In genomic region chr13:79541426-79542049, GRCh38 we compare ENCODE assay signal across 8 cellular contexts.
A peak's percentile ranks its signal among the peaks of the same experiment; 100 is the strongest.
DNase-seq lines count a peak whose midpoint lies in the region; ATAC-seq and TF ChIP-seq lines count a peak whose summit lies in the region.

No MANE protein-coding gene starts in this region.

- H3K27ac ChIP-seq in DND-41 (ENCODE audit: low read length), result no peak overlapping the region
- no peak overlapping the region for H3K27ac ChIP-seq in effector memory CD4-positive, alpha-beta T cell (ENCODE audit: insufficient read depth, low read length, poor library complexity, severe bottlenecking)

- peak; percentile 83 for TF ChIP-seq CTCF in DND-41 (IDR thresholded peaks at IDR 0.05; ENCODE audit: borderline replicate concordance, extremely low read depth, low read length, poor library complexity, severe bottlenecking)
- TF ChIP-seq CTCF in GM20000 (IDR thresholded peaks at IDR 0.05; ENCODE audit: extremely low read depth, missing control alignments), result peak; percentile 55
- TF ChIP-seq CTCF in fibroblast of villous mesenchyme (IDR thresholded peaks at IDR 0.05; ENCODE audit: insufficient read depth, low read depth, low read length), result peak; percentile 69

- no peak for DNase-seq in DND-41
- peak; percentile 24 for DNase-seq in GM20000 (ENCODE audit: low spot score)
- DNase-seq in LHCN-M2 (ENCODE audit: low read depth), result peak; percentile 68
- peak; percentile 36 for DNase-seq in SKM-1 (lab: John Stamatoyannopoulos, UW; ENCODE audit: unreplicated experiment)
- peak; percentile 78 for DNase-seq in fibroblast of villous mesenchyme (ENCODE audit: low read depth)
- peak; percentile 83 for DNase-seq in putamen (ENCODE audit: low spot score)
- no peak for DNase-seq in effector memory CD4-positive, alpha-beta T cell
- DNase-seq in occipital lobe (lab: John Stamatoyannopoulos, UW), result no peak

- H3K79me2 ChIP-seq in DND-41 (ENCODE audit: insufficient read depth, low read length), result peaks cover 39% of the 10 kb centered on the region

- H3K9me3 ChIP-seq in DND-41 (ENCODE audit: insufficient read depth, low read length, severe bottlenecking), result no peaks in the 10 kb centered on the region
- no peaks in the 10 kb centered on the region for H3K9me3 ChIP-seq in effector memory CD4-positive, alpha-beta T cell (ENCODE audit: control insufficient read depth, low read length)

- H3K4me1 ChIP-seq in DND-41 (ENCODE audit: insufficient read depth, low read length), result peaks cover 3% of the 10 kb centered on the region; the same call in 1 of the 2 replicates
- H3K4me1 ChIP-seq in effector memory CD4-positive, alpha-beta T cell (ENCODE audit: control insufficient read depth, insufficient read depth, low read length, poor library complexity, severe bottlenecking), result no peaks in the 10 kb centered on the region

- H3K36me3 ChIP-seq in DND-41 (ENCODE audit: insufficient read depth, low read length), result peaks cover 71% of the 10 kb centered on the region
- no peaks in the 10 kb centered on the region for H3K36me3 ChIP-seq in effector memory CD4-positive, alpha-beta T cell (ENCODE audit: control insufficient read depth, insufficient read depth, low read length)

- H3K4me3 ChIP-seq in DND-41 (ENCODE audit: low read depth in 1 of 2, low read length in 2 of 2), result no peak overlapping the region
- H3K4me3 ChIP-seq in fibroblast of villous mesenchyme (ENCODE audit: low read depth, low read length), result no peak overlapping the region
- no peak overlapping the region for H3K4me3 ChIP-seq in effector memory CD4-positive, alpha-beta T cell (ENCODE audit: insufficient read depth, low read depth, low read length, poor library complexity, severe bottlenecking)

- no peak overlapping the region for H3K4me2 ChIP-seq in DND-41 (ENCODE audit: insufficient read depth, low read length)

- H3K9ac ChIP-seq in DND-41 (ENCODE audit: low read depth, low read length), result no peak overlapping the region

- ATAC-seq in DND-41 (ENCODE audit: insufficient read depth, low read depth), result peak; percentile 67

- no peaks in the 10 kb centered on the region for H3K27me3 ChIP-seq in DND-41 (ENCODE audit: insufficient read depth, low read length, poor library complexity)
- no peaks in the 10 kb centered on the region for H3K27me3 ChIP-seq in effector memory CD4-positive, alpha-beta T cell (replicated peaks; ENCODE audit: control insufficient read depth, insufficient read depth, low read length, poor library complexity, severe bottlenecking)

- H4K20me1 ChIP-seq in DND-41 (ENCODE audit: insufficient read depth, low read length), result no peaks in the 10 kb centered on the region

- no peak overlapping the region for H2AFZ ChIP-seq in DND-41 (ENCODE audit: low read depth, low read length)

Comparison
In these comparisons a context has a peak if more than half of its experiments do, and no peak if none do; other contexts are left out.
1. DNase-seq: peak in GM20000 (single experiment), LHCN-M2 (single experiment), SKM-1 (single experiment), fibroblast of villous mesenchyme (single experiment) and putamen (single experiment); none in DND-41 (single experiment), effector memory CD4-positive, alpha-beta T cell (0 of 3) and occipital lobe (single experiment).
2. Peak in every context shown above with its lines, with median percentiles within 50 percentile points of each other: CTCF ChIP-seq.